ENCODE assay signal across 18 cellular contexts in genomic region chr12:104510145-104510872, GRCh38. TPM values are rescaled to one million over a fixed set of nuclear protein-coding genes. Genes with fewer than 3 reads are reported as not detected.
DNase-seq lines count a peak whose midpoint lies in the region; ATAC-seq and TF ChIP-seq lines count a peak whose summit lies in the region.
"Had no signal": no experiment of that assay in that cellular context is flagged by ENCODE, and none has a peak within 500 bp of the region (broad histone marks: within the 10 kb centered on the region; RNA-seq: fewer than 3 reads in every experiment).

No MANE protein-coding gene starts in this region.

- H3K9me3 Mint-ChIP-seq in activated CD4-positive, alpha-beta T cell treated with anti-CD3 and anti-CD28 coated beads for 36 hours (ENCODE audit: low read depth) = peaks cover 6% of the 10 kb centered on the region
- H3K9me3 Mint-ChIP-seq in activated naive CD8-positive, alpha-beta T cell treated with anti-CD3 and anti-CD28 coated beads, Interleukin-2, amount 10 ng/mL, durations not matched to agents 7 days and 5 days = peaks cover 8% of the 10 kb centered on the region
- no peaks in the 10 kb centered on the region for H3K9me3 Mint-ChIP-seq in natural killer cell

- H3K9me3 ChIP-seq in DOHH2 (ENCODE audit: control insufficient read depth, insufficient read depth, low read length) = no peaks in the 10 kb centered on the region
- H3K9me3 ChIP-seq: left ventricle myocardium inferior, prostate gland had no signal

- H3K27ac ChIP-seq in DOHH2 (ENCODE audit: low read depth, low read length) = no peak overlapping the region
- H3K27ac ChIP-seq: foreskin keratinocyte, left ventricle myocardium inferior, prostate gland had no signal

- H3K4me3 ChIP-seq in DOHH2 (ENCODE audit: low read length) = no peak overlapping the region
- H3K4me3 ChIP-seq: left ventricle myocardium inferior, prostate gland had no signal

- 0 out of 2 replicates have a peak, but pooled peaks cover 3% of the 10 kb centered on the region for H3F3A ChIP-seq in DOHH2 (ENCODE audit: control insufficient read depth, insufficient read depth)

- H3K27me3 Mint-ChIP-seq in activated CD4-positive, alpha-beta T cell treated with anti-CD3 and anti-CD28 coated beads for 36 hours = no peaks in the 10 kb centered on the region
- H3K27me3 Mint-ChIP-seq in activated naive CD8-positive, alpha-beta T cell treated with anti-CD3 and anti-CD28 coated beads, Interleukin-2, amount 10 ng/mL, durations not matched to agents 7 days and 5 days = no peaks in the 10 kb centered on the region
- H3K27me3 Mint-ChIP-seq in natural killer cell (ENCODE audit: low read depth in 2 of 2) = no peaks in the 10 kb centered on the region
- H3K27me3 Mint-ChIP-seq: type B pancreatic cell had no signal

- peak overlapping the region; percentile 30 for H3K4me2 ChIP-seq in DOHH2 (ENCODE audit: low read length)

- no peaks in the 10 kb centered on the region for H3K36me3 ChIP-seq in DOHH2 (ENCODE audit: control insufficient read depth, low read length)
- H3K36me3 ChIP-seq: left ventricle myocardium inferior, prostate gland had no signal

- peaks cover 34% of the 10 kb centered on the region for H3K79me2 ChIP-seq in DOHH2 (ENCODE audit: control insufficient read depth, low read length)

- peak overlapping the region; percentile 11 for H3K27ac Mint-ChIP-seq in activated CD4-positive, alpha-beta T cell treated with anti-CD3 and anti-CD28 coated beads for 36 hours
- peak overlapping the region; percentile 74 for H3K27ac Mint-ChIP-seq in activated naive CD8-positive, alpha-beta T cell treated with anti-CD3 and anti-CD28 coated beads, Interleukin-2, amount 10 ng/mL, durations not matched to agents 7 days and 5 days
- peak overlapping the region; percentile 32 to 82 for H3K27ac Mint-ChIP-seq in natural killer cell
- H3K27ac Mint-ChIP-seq: type B pancreatic cell had no signal

- H3K4me1 ChIP-seq in DOHH2 (ENCODE audit: control insufficient read depth, low read length) = peaks cover 64% of the 10 kb centered on the region
- H3K4me1 ChIP-seq: foreskin keratinocyte, prostate gland had no signal

- no peak for ATAC-seq in activated CD4-positive, alpha-beta T cell treated with anti-CD3 and anti-CD28 coated beads for 36 hours
- peak; percentile 73 for ATAC-seq in activated naive CD8-positive, alpha-beta T cell treated with anti-CD3 and anti-CD28 coated beads, Interleukin-2, amount 10 ng/mL, durations not matched to agents 7 days and 5 days (ENCODE audit: low read depth)
- ATAC-seq in natural killer cell (peak; percentile 27 to 64 (median 52)), HG03039 (IDR thresholded peaks at IDR 0.05; ENCODE audit: unreplicated experiment) (no peak)
- ATAC-seq: foreskin keratinocyte; stimulated activated naive CD8-positive, alpha-beta T cell treated with anti-CD3 and anti-CD28 coated beads, Interleukin-15, Interleukin-2, amounts not matched to agents 100 U/mL and 50 U/mL, for 24 hours had no signal

- H3K4me1 Mint-ChIP-seq in activated CD4-positive, alpha-beta T cell treated with anti-CD3 and anti-CD28 coated beads for 36 hours = peaks cover 55% of the 10 kb centered on the region
- H3K4me1 Mint-ChIP-seq in activated naive CD8-positive, alpha-beta T cell treated with anti-CD3 and anti-CD28 coated beads, Interleukin-2, amount 10 ng/mL, durations not matched to agents 7 days and 5 days = peaks cover 50% of the 10 kb centered on the region
- H3K4me1 Mint-ChIP-seq in natural killer cell = peaks cover 90 to 91% of the 10 kb centered on the region in 2 donors

- peaks cover 12% of the 10 kb centered on the region for H3K36me3 Mint-ChIP-seq in activated CD4-positive, alpha-beta T cell treated with anti-CD3 and anti-CD28 coated beads for 36 hours (ENCODE audit: low read depth)
- H3K36me3 Mint-ChIP-seq in activated naive CD8-positive, alpha-beta T cell treated with anti-CD3 and anti-CD28 coated beads, Interleukin-2, amount 10 ng/mL, durations not matched to agents 7 days and 5 days = peaks cover 64% of the 10 kb centered on the region
- H3K36me3 Mint-ChIP-seq in natural killer cell = no peaks in the 10 kb centered on the region

- intact Hi-C loops in activated CD4-positive, alpha-beta T cell treated with anti-CD3 and anti-CD28 coated beads for 36 hours (cut with DNase I, micrococcal nuclease) = no loop called here
- intact Hi-C loops in natural killer cell (cut with micrococcal nuclease) = no loop called here

- peaks cover 5% of the 10 kb centered on the region; the same call in 1 of the 2 replicates for H4K20me1 ChIP-seq in DOHH2 (ENCODE audit: control insufficient read depth, insufficient read depth, low read depth, low read length)

- CTCF ChIA-PET in activated CD4-positive, alpha-beta T cell treated with anti-CD3 and anti-CD28 coated beads for 36 hours (lab: Charles Lee) = no interaction called here

- H3K9me2 ChIP-seq in DOHH2 (replicated peaks; ENCODE audit: control insufficient read depth, low read length) = no peaks in the 10 kb centered on the region

- H3K4me3 Mint-ChIP-seq in activated CD4-positive, alpha-beta T cell treated with anti-CD3 and anti-CD28 coated beads for 36 hours = no peak overlapping the region
- H3K4me3 Mint-ChIP-seq in activated naive CD8-positive, alpha-beta T cell treated with anti-CD3 and anti-CD28 coated beads, Interleukin-2, amount 10 ng/mL, durations not matched to agents 7 days and 5 days = peak overlapping the region; percentile 58
- peak overlapping the region; percentile 40 for H3K4me3 Mint-ChIP-seq in natural killer cell
- H3K4me3 Mint-ChIP-seq: type B pancreatic cell had no signal

- no peak for DNase-seq in activated CD4-positive, alpha-beta T cell treated with anti-CD3 and anti-CD28 coated beads for 36 hours
- no peak for DNase-seq in activated CD4-positive, alpha-beta T cell treated with anti-CD3 and anti-CD28 coated beads, Interleukin-2, amount 50 U/mL, for 1 hour
- DNase-seq in activated naive CD8-positive, alpha-beta T cell treated with anti-CD3 and anti-CD28 coated beads, Interleukin-2, amount 10 ng/mL, durations not matched to agents 7 days and 5 days = no peak
- DNase-seq in natural killer cell = no peak
- DNase-seq in hippocampal formation (lab: John Stamatoyannopoulos, UW) = no peak
- DNase-seq in NCI-H510A treated with DMSO at 0.1 percent for 48 hours (lab: John Stamatoyannopoulos, UW) = no peak
- DNase-seq: activated CD8-positive, alpha-beta memory T cell treated with anti-CD3 and anti-CD28 coated beads, Interleukin-2, amount 50 U/mL, for 4 hours; central memory CD4-positive, alpha-beta T cell; foreskin keratinocyte; left ventricle myocardium inferior; NCI-H2029 treated with DMSO at 0.1 percent for 48 hours; NCI-H748 treated with DMSO at 0.1 percent for 48 hours; stimulated activated CD4-positive, alpha-beta T cell treated with anti-CD3 and anti-CD28 coated beads, Interleukin-12 subunit alpha, Interleukin-12 subunit beta, amount 100 ng/mL, for 4 hours; stimulated activated naive CD8-positive, alpha-beta T cell treated with anti-CD3 and anti-CD28 coated beads, Interleukin-15, Interleukin-2, amounts not matched to agents 100 U/mL and 50 U/mL, for 24 hours had no signal

- no peaks in the 10 kb centered on the region for H3K27me3 ChIP-seq in DOHH2 (ENCODE audit: control insufficient read depth, low read length)
- H3K27me3 ChIP-seq: foreskin keratinocyte had no signal

- POLR2A ChIA-PET in activated CD4-positive, alpha-beta T cell treated with anti-CD3 and anti-CD28 coated beads for 36 hours (lab: Charles Lee) = no interaction called here
- POLR2A ChIA-PET in activated naive CD8-positive, alpha-beta T cell treated with anti-CD3 and anti-CD28 coated beads, Interleukin-2, amount 10 ng/mL, durations not matched to agents 7 days and 5 days (lab: Charles Lee) = interaction anchor here (0.8 to 1.3 kb wide), 4 partner anchors 32 to 49 kb away, joined by 3 to 5 read pairs (median 4); no protein-coding TSS in a partner anchor

- TF ChIP-seq CTCF in DOHH2 (IDR thresholded peaks at IDR 0.05; ENCODE audit: low read depth, low read length, poor library complexity, severe bottlenecking) = no peak
- TF ChIP-seq CTCF in natural killer cell (IDR thresholded peaks at IDR 0.05) = no peak

RNA-seq across cellular contexts. Expression of gene CHST11, which starts 53.6 kb away (rescaled TPM):
- total RNA-seq in activated CD4-positive, alpha-beta T cell treated with anti-CD3 and anti-CD28 coated beads for 36 hours = 10 to 100 TPM; 33.3 to 33.6 TPM
- total RNA-seq in activated naive CD8-positive, alpha-beta T cell treated with anti-CD3 and anti-CD28 coated beads, Interleukin-2, amount 10 ng/mL, durations not matched to agents 7 days and 5 days = 10 to 100 TPM; 64.9 to 72.9 TPM
- total RNA-seq in natural killer cell = 100 to 1,000 TPM in 1 of 3 donors, 10 to 100 TPM in 2; 85.3 to 118 (median 96.1) TPM

Comparison
In these comparisons a context has a peak if more than half of its experiments do, and no peak if none do; other contexts are left out.
1. ATAC-seq: peak in activated naive CD8-positive, alpha-beta T cell treated with anti-CD3 and anti-CD28 coated beads, Interleukin-2, amount 10 ng/mL, durations not matched to agents 7 days and 5 days (single experiment) and natural killer cell (3 of 3); none in activated CD4-positive, alpha-beta T cell treated with anti-CD3 and anti-CD28 coated beads for 36 hours (single experiment) and HG03039 (single experiment).
2. H3K27ac Mint-ChIP-seq: peak in every context shown above with its lines; median percentile 74 in activated naive CD8-positive, alpha-beta T cell treated with anti-CD3 and anti-CD28 coated beads, Interleukin-2, amount 10 ng/mL, durations not matched to agents 7 days and 5 days; 57 in natural killer cell; 11 in activated CD4-positive, alpha-beta T cell treated with anti-CD3 and anti-CD28 coated beads for 36 hours.